8 cellular contexts compared by ENCODE assay signal in the genomic region with DNA sequence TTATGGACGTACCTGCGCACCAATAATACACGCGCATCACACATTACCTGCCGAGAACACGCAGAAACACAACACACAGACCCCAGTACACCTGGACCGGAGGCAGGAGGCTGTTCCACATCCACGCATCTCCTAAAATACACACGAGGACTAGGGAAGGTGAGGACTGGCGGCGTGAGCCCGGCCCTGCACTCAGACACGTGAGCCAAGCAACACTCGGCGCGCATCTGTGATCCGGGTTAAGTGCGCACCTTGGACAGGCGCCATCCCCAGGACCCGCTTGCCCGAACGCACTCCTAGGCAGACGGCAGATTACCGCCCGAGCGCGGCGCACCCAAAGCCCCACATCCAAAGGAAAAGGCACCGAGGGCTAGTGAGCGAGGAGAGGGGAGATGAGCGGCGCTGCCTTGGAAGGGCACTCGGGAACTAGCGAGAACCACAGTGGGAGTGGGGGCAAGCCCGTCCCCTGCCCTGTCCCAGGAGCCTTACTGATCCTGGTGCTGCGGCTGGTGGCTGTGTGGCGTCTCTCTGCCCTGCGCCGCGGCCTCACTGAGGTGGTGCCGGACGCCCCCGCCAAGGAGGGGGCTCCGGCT. TPM values are rescaled to one million over a fixed set of nuclear protein-coding genes. Genes with fewer than 3 reads are reported as not detected.
DNase-seq lines count a peak whose midpoint lies in the region; ATAC-seq and TF ChIP-seq lines count a peak whose summit lies in the region.

No MANE protein-coding gene starts in this region.

- peak; percentile 24 for ATAC-seq in GM19455 (IDR thresholded peaks at IDR 0.05; ENCODE audit: unreplicated experiment)
- ATAC-seq in activated T-helper 17 cell treated with anti-CD3 and anti-CD28 coated beads, Interleukin-2, amount 50 U/mL, for 72 hours (replicated peaks) = peak; percentile 54

- H3K36me3 Mint-ChIP-seq in activated T-helper 17 cell treated with anti-CD3 and anti-CD28 coated beads, Interleukin-2, amount 50 U/mL, for 72 hours (ENCODE audit: low read depth) = no peaks in the 10 kb centered on the region

- peaks cover 48% of the 10 kb centered on the region for H3K27me3 ChIP-seq in osteoblast (ENCODE audit: insufficient read depth, low read length)

- DNase-seq in COR-L47 (lab: John Stamatoyannopoulos, UW) (peak; percentile 45), NCI-H146 (lab: John Stamatoyannopoulos, UW) (peak; percentile 69), head of caudate nucleus (peak; percentile 25 to 76 (median 50)), osteoblast (ENCODE audit: insufficient read length, low spot score, missing footprints) (no peak), NCI-H446 treated with DMSO at 0.1 percent for 48 hours (lab: John Stamatoyannopoulos, UW) (no peak), KBM-7 (no peak)

- H3K4me2 ChIP-seq in osteoblast (ENCODE audit: insufficient read depth, low read length) = peak overlapping the region; percentile 87

- peak overlapping the region; percentile 82 for H2AFZ ChIP-seq in osteoblast (ENCODE audit: low read length)

- H3K9me3 Mint-ChIP-seq in activated T-helper 17 cell treated with anti-CD3 and anti-CD28 coated beads, Interleukin-2, amount 50 U/mL, for 72 hours = no peaks in the 10 kb centered on the region

- peak overlapping the region; percentile 70 for H3K4me3 ChIP-seq in osteoblast (ENCODE audit: insufficient read depth, low read length)

- peaks cover 11% of the 10 kb centered on the region for H3K4me1 Mint-ChIP-seq in activated T-helper 17 cell treated with anti-CD3 and anti-CD28 coated beads, Interleukin-2, amount 50 U/mL, for 72 hours

- H3K27me3 Mint-ChIP-seq in activated T-helper 17 cell treated with anti-CD3 and anti-CD28 coated beads, Interleukin-2, amount 50 U/mL, for 72 hours = peaks cover 14% of the 10 kb centered on the region

- H3K27ac ChIP-seq in osteoblast (ENCODE audit: low read depth, low read length) = no peak overlapping the region

- no peaks in the 10 kb centered on the region for H3K9me3 ChIP-seq in osteoblast (ENCODE audit: low read depth, low read length)

- H3K4me1 ChIP-seq in osteoblast (ENCODE audit: insufficient read depth, low read length) = peaks cover 9% of the 10 kb centered on the region

- H3K36me3 ChIP-seq in osteoblast (ENCODE audit: insufficient read depth, low read length) = no peaks in the 10 kb centered on the region

- intact Hi-C loops in head of caudate nucleus (cut with DNase I) = no loop called here

- H3K79me2 ChIP-seq in osteoblast (ENCODE audit: insufficient read depth, low read length) = no peaks in the 10 kb centered on the region

- in situ Hi-C loops in KBM-7 (cut with MboI; ENCODE audit: low pct_unique_long_range_greater_than_20kb, low sequenced_read_pairs) = no loop called here

- peak overlapping the region; percentile 26 for H3K27ac Mint-ChIP-seq in activated T-helper 17 cell treated with anti-CD3 and anti-CD28 coated beads, Interleukin-2, amount 50 U/mL, for 72 hours

- peak overlapping the region; percentile 92 for H3K4me3 Mint-ChIP-seq in activated T-helper 17 cell treated with anti-CD3 and anti-CD28 coated beads, Interleukin-2, amount 50 U/mL, for 72 hours

- no peak for TF ChIP-seq CTCF in osteoblast (IDR thresholded peaks at IDR 0.05; ENCODE audit: extremely low read depth, low read depth, low read length)

- H4K20me1 ChIP-seq in osteoblast (ENCODE audit: insufficient read depth, low read length) = no peaks in the 10 kb centered on the region

RNA-seq across cellular contexts. Expression of gene GLS2, which starts 0.4 kb away (rescaled TPM):
- total RNA-seq in activated T-helper 17 cell treated with anti-CD3 and anti-CD28 coated beads, Interleukin-2, amount 50 U/mL, for 72 hours = 1 to 10 TPM; 1.3 to 4.7 TPM
- total RNA-seq in osteoblast = 0.36 TPM in 1 of 2 replicates, not detected in the other

RNA-seq across cellular contexts. Expression of gene SPRYD4, which starts 19.2 kb away (rescaled TPM):
- 1 to 10 TPM; 3.9 to 4.2 TPM for total RNA-seq in activated T-helper 17 cell treated with anti-CD3 and anti-CD28 coated beads, Interleukin-2, amount 50 U/mL, for 72 hours
- total RNA-seq in osteoblast = 2.5 and 2.7 TPM in 2 replicates

RNA-seq across cellular contexts. Expression of gene MIP, which starts 33.1 kb away (rescaled TPM):
- not detected for total RNA-seq in activated T-helper 17 cell treated with anti-CD3 and anti-CD28 coated beads, Interleukin-2, amount 50 U/mL, for 72 hours
- total RNA-seq in osteoblast = not detected in 2 replicates

RNA-seq across cellular contexts. Expression of gene RBMS2, which starts 34.1 kb away (rescaled TPM):
- 1 to 10 TPM; 1.1 to 2.3 TPM for total RNA-seq in activated T-helper 17 cell treated with anti-CD3 and anti-CD28 coated beads, Interleukin-2, amount 50 U/mL, for 72 hours
- 24.2 and 26.2 TPM in 2 replicates for total RNA-seq in osteoblast

RNA-seq across cellular contexts. Expression of gene TIMELESS, which starts 38.3 kb away (rescaled TPM):
- 10 to 100 TPM; 36.6 to 57.4 TPM for total RNA-seq in activated T-helper 17 cell treated with anti-CD3 and anti-CD28 coated beads, Interleukin-2, amount 50 U/mL, for 72 hours
- 4.1 and 4.7 TPM in 2 replicates for total RNA-seq in osteoblast

Comparison
In these comparisons a context has a peak if more than half of its experiments do, and no peak if none do; other contexts are left out.
1. DNase-seq: peak in COR-L47 (single experiment), NCI-H146 (single experiment) and head of caudate nucleus (42 of 42); none in osteoblast (single experiment), NCI-H446 treated with DMSO at 0.1 percent for 48 hours (single experiment) and KBM-7 (single experiment).